In genomic region chr12:14577344-14577743, GRCh38 we compare ENCODE assay signal across 10 cellular contexts. TPM values are rescaled to one million over a fixed set of nuclear protein-coding genes. Genes with fewer than 3 reads are reported as not detected.
A peak's percentile ranks its signal among the peaks of the same experiment; 100 is the strongest.
DNase-seq lines count a peak whose midpoint lies in the region; ATAC-seq and TF ChIP-seq lines count a peak whose summit lies in the region.
"Had no signal": no experiment of that assay in that cellular context is flagged by ENCODE, and none has a peak within 500 bp of the region (broad histone marks: within the 10 kb centered on the region; RNA-seq: fewer than 3 reads in every experiment).

No MANE protein-coding gene starts in this region.

- H2BK12ac ChIP-seq in neuronal stem cell (ENCODE audit: low read length) = no peak overlapping the region

- H2AK5ac ChIP-seq in neuronal stem cell (ENCODE audit: low read depth, low read length) = no peak overlapping the region

- no peak overlapping the region for H3K4me3 Mint-ChIP-seq in natural killer cell

- H2BK15ac ChIP-seq in neuronal stem cell (ENCODE audit: low read length) = no peak overlapping the region

- H4K8ac ChIP-seq in neuronal stem cell (ENCODE audit: low read depth, low read length) = no peak overlapping the region

- H3K4me2 ChIP-seq in neuronal stem cell (ENCODE audit: insufficient read depth, low read length, poor library complexity, severe bottlenecking) = no peak overlapping the region

- H3K23ac ChIP-seq in neuronal stem cell (ENCODE audit: low read depth, low read length, poor library complexity) = no peak overlapping the region

- H3K9me3 ChIP-seq in neuronal stem cell (replicated peaks in 1 of 2; ENCODE audit: control insufficient read depth in 2 of 2, insufficient read depth in 1 of 2, low read depth in 1 of 2, low read length in 2 of 2) = no peaks in the 10 kb centered on the region
- H3K9me3 ChIP-seq: uterus had no signal

- no peaks in the 10 kb centered on the region for H3K4me1 ChIP-seq in neuronal stem cell (ENCODE audit: control insufficient read depth in 2 of 2, insufficient read depth in 1 of 2, low read depth in 1 of 2, low read length in 2 of 2)
- H3K4me1 ChIP-seq: uterus had no signal

- H3K27me3 Mint-ChIP-seq in natural killer cell (ENCODE audit: low read depth in 2 of 2) = peaks cover 12 to 20% of the 10 kb centered on the region in 2 donors

- H3K18ac ChIP-seq in neuronal stem cell (ENCODE audit: low read length) = no peak overlapping the region

- no peak overlapping the region for H2BK5ac ChIP-seq in neuronal stem cell (ENCODE audit: low read length)

- no CpG with 5 or more reads among the region's 1 CpG for WGBS in neuronal stem cell (ENCODE audit: extremely low coverage in 2 of 2, insufficient read length in 2 of 2, insufficient replicate concordance in 1 of 2), 2 donors

- no peak overlapping the region for H3K14ac ChIP-seq in neuronal stem cell (ENCODE audit: low read length)

- H3K79me1 ChIP-seq in neuronal stem cell (ENCODE audit: low read depth, low read length) = no peaks in the 10 kb centered on the region

- H3K36me3 Mint-ChIP-seq in natural killer cell = no peaks in the 10 kb centered on the region

- TF ChIP-seq CTCF in natural killer cell (IDR thresholded peaks at IDR 0.05) = no peak

- intact Hi-C loops in natural killer cell (cut with micrococcal nuclease) = no loop called here
- intact Hi-C loops in head of caudate nucleus (cut with DNase I) = no loop called here

- no peak overlapping the region for H3K9ac ChIP-seq in neuronal stem cell (ENCODE audit: low read depth, low read length, poor library complexity)

- peak overlapping the region in 1 of 2 donors; percentile 36 for H3K27ac Mint-ChIP-seq in natural killer cell

- no peak overlapping the region for H3K4me3 ChIP-seq in neuronal stem cell (ENCODE audit: low read length in 2 of 2)
- H3K4me3 ChIP-seq: uterus had no signal

- no peak overlapping the region for H3K4ac ChIP-seq in neuronal stem cell (ENCODE audit: low read length)

- H3K27ac ChIP-seq in neuronal stem cell (replicated peaks; ENCODE audit: low read length) = no peak overlapping the region
- H3K27ac ChIP-seq: uterus had no signal

- no peak overlapping the region for H2BK120ac ChIP-seq in neuronal stem cell (ENCODE audit: low read depth, low read length)

- H3K27me3 ChIP-seq in neuronal stem cell (ENCODE audit: control insufficient read depth in 3 of 3, insufficient read depth in 3 of 3, low read depth in 1 of 3, low read length in 3 of 3) = no peaks in the 10 kb centered on the region
- H3K27me3 ChIP-seq: uterus had no signal

- no peak overlapping the region for H2AFZ ChIP-seq in neuronal stem cell (ENCODE audit: low read length)

- ATAC-seq in GM18867 (IDR thresholded peaks at IDR 0.05; ENCODE audit: unreplicated experiment) (peak; percentile 87), HG03064 (IDR thresholded peaks at IDR 0.05; ENCODE audit: low read depth, unreplicated experiment) (peak; percentile 71), natural killer cell (peak in 2 of 3 donors; percentile 68 to 81), GM19463 (IDR thresholded peaks at IDR 0.05; ENCODE audit: unreplicated experiment) (no peak)

- no peaks in the 10 kb centered on the region for H3K36me3 ChIP-seq in neuronal stem cell (replicated peaks in 1 of 2; ENCODE audit: control insufficient read depth in 2 of 2, insufficient read depth in 2 of 2, low read length in 2 of 2)
- H3K36me3 ChIP-seq: uterus had no signal

- no peak overlapping the region for H4K91ac ChIP-seq in neuronal stem cell (ENCODE audit: low read depth, low read length, poor library complexity)

- H3K9me3 Mint-ChIP-seq in natural killer cell = no peaks in the 10 kb centered on the region

- peaks cover 5 to 22% of the 10 kb centered on the region in 2 donors for H3K4me1 Mint-ChIP-seq in natural killer cell

- DNase-seq in SIG-M5 treated with dmso at 0.1 percent for 504 hours (lab: John Stamatoyannopoulos, UW; ENCODE audit: unreplicated experiment) (peak; percentile 94), natural killer cell (no peak), T1000 (lab: John Stamatoyannopoulos, UW) (no peak), neuronal stem cell (ENCODE audit: low spot score) (no peak), head of caudate nucleus (no peak)
- DNase-seq: stimulated activated CD4-positive, alpha-beta T cell treated with anti-CD3 and anti-CD28 coated beads, Interleukin-2, amount 100 ng/mL, for 24 hours; uterus had no signal

RNA-seq across cellular contexts. Expression of gene PLBD1, which starts 9.7 kb away (rescaled TPM):
- 1 to 10 TPM; 3.3 to 8.2 (median 4.6) TPM for total RNA-seq in natural killer cell
- polyA plus RNA-seq in neuronal stem cell (2013, experiment 1 of 2) = 3.9 TPM
- 3.9 TPM for polyA plus RNA-seq in neuronal stem cell (2013, experiment 2 of 2)
